2 cellular contexts compared by ENCODE assay signal in genomic region chr1:218945050-218945449, GRCh38.
TF ChIP-seq lines count a peak whose summit lies in the region.

No MANE protein-coding gene starts in this region.

TF ChIP-seq in K562, 482 proteins besides CTCF, POLR2A, EP300 and RAD21 (continued from another document and continues in another):
- TF ChIP-seq IRF9 (tag; IDR thresholded peaks at IDR 0.05) (no peak), TEAD1 (CRISPR knock-in tag; IDR thresholded peaks at IDR 0.05) (no peak), LEF1 (IDR thresholded peaks at IDR 0.05) (no peak), ARHGAP35 (IDR thresholded peaks at IDR 0.05; ENCODE audit: partially characterized antibody) (no peak), ZNF354B (CRISPR knock-in tag; IDR thresholded peaks at IDR 0.05) (no peak), SMARCB1 (IDR thresholded peaks at IDR 0.05; ENCODE audit: insufficient read length, low read depth) (no peak), ZNF316 (IDR thresholded peaks at IDR 0.05) (peak; percentile 93), POLR3G (IDR thresholded peaks at IDR 0.05; ENCODE audit: extremely low read depth, insufficient read length, insufficient replicate concordance) (no peak), KDM2B (CRISPR knock-in tag; IDR thresholded peaks at IDR 0.05) (no peak), RBFOX2 (IDR thresholded peaks at IDR 0.05; ENCODE audit: low read depth, low read length) (no peak), CBX8 (IDR thresholded peaks at IDR 0.05; ENCODE audit: borderline replicate concordance, extremely low read depth, low read depth, low read length, poor library complexity, severe bottlenecking) (no peak), U2AF2 (optimal IDR thresholded peaks at IDR 0.05; ENCODE audit: low read depth, low read length) (no peak), NFE2L1 (tag; IDR thresholded peaks at IDR 0.05; ENCODE audit: borderline replicate concordance, low read depth) (peak; percentile 38; the same call in 1 of the 2 replicates), KDM5B (IDR thresholded peaks at IDR 0.05; ENCODE audit: insufficient replicate concordance, low read depth, low read length) (no peak), CXXC5 (CRISPR knock-in tag; IDR thresholded peaks at IDR 0.05) (no peak), NFRKB (IDR thresholded peaks at IDR 0.05; ENCODE audit: low read depth) (no peak), MAFF (IDR thresholded peaks at IDR 0.05; ENCODE audit: low read length) (peak; percentile 85), LCOR (CRISPR knock-in tag; IDR thresholded peaks at IDR 0.05) (no peak), ZMIZ1 (IDR thresholded peaks at IDR 0.05; ENCODE audit: low read depth in 2 of 2, low read length in 2 of 2) (no peak), PHF21A (IDR thresholded peaks at IDR 0.05; ENCODE audit: borderline replicate concordance, low read depth) (no peak), C11orf30 (IDR thresholded peaks at IDR 0.05; ENCODE audit: low read depth) (peak; percentile 75), ELF1 (tag; IDR thresholded peaks at IDR 0.05) (no peak), PRDM10 (IDR thresholded peaks at IDR 0.05; ENCODE audit: partially characterized antibody) (no peak), MAFG (tag; conservative IDR thresholded peaks at IDR 0.05) (peak; percentile 90), SPI1 (IDR thresholded peaks at IDR 0.05; ENCODE audit: borderline replicate concordance, low read depth, low read length) (no peak), ATF3 (IDR thresholded peaks at IDR 0.05) (peak; percentile 36; the same call in 1 of the 2 replicates), ATF3 (CRISPR knock-in tag; conservative IDR thresholded peaks at IDR 0.05) (no peak)

TF ChIP-seq in HEK293T, 16 proteins besides CTCF, POLR2A, EP300 and RAD21 (continued from another document):
- TF ChIP-seq NFRKB (IDR thresholded peaks at IDR 0.05): no peak
- no peak for TF ChIP-seq TARDBP (IDR thresholded peaks at IDR 0.05)
- TF ChIP-seq SP1 (IDR thresholded peaks at IDR 0.05): no peak
- no peak for TF ChIP-seq BHLHE40 (IDR thresholded peaks at IDR 0.05; ENCODE audit: borderline replicate concordance)
- TF ChIP-seq PKNOX1 (IDR thresholded peaks at IDR 0.05): no peak
- TF ChIP-seq SUZ12 (IDR thresholded peaks at IDR 0.05): no peak
- no peak for TF ChIP-seq FOXM1 (IDR thresholded peaks at IDR 0.05; ENCODE audit: borderline replicate concordance)
- no peak for TF ChIP-seq FOXA1 (IDR thresholded peaks at IDR 0.05)
- TF ChIP-seq FOXK2 (IDR thresholded peaks at IDR 0.05): no peak
- no peak for TF ChIP-seq ZNF384 (IDR thresholded peaks at IDR 0.05)
- no peak for TF ChIP-seq LEF1 (IDR thresholded peaks at IDR 0.05; ENCODE audit: borderline replicate concordance)
